18 cellular contexts compared by ENCODE assay signal in the genomic region with DNA sequence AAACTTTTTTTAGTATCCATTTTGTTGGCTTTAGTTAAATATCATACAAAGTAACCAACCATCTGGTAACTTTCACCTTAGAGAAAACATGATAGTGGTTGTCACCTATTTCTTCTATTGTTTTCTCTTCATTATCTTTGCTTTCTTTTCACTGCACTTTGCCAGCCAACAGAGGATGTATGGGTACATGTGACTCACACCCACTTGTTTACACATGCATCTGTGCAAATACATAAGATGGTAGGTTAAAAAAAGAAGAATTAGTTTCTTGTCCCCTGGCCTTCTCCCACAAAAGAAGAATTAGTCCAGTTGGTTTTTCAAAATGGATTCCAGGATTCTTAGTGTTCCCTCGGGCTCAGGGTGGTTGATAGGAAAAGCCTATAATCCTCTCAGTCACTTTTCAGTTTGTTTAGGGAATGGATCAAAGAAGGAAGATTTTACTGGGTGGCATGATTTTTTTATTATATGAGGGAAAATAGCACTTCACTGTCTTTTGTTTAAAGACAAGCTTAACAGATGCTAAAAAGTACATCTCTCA. TPM values are rescaled to one million over a fixed set of nuclear protein-coding genes. Genes with fewer than 3 reads are reported as not detected.
A peak's percentile ranks its signal among the peaks of the same experiment; 100 is the strongest.
DNase-seq lines count a peak whose midpoint lies in the region; ATAC-seq and TF ChIP-seq lines count a peak whose summit lies in the region.
"Had no signal": no experiment of that assay in that cellular context is flagged by ENCODE, and none has a peak within 500 bp of the region (broad histone marks: within the 10 kb centered on the region; RNA-seq: fewer than 3 reads in every experiment).

No MANE protein-coding gene starts in this region.

- no peak; the same call in 2 of the 3 replicates for ATAC-seq in RWPE2 (ENCODE audit: low read depth)
- ATAC-seq: lower lobe of right lung had no signal

- H3K9me3 Mint-ChIP-seq in glutamatergic neuron (ENCODE audit: unreplicated experiment): no peaks in the 10 kb centered on the region
- H3K9me3 Mint-ChIP-seq: activated naive CD8-positive, alpha-beta T cell treated with anti-CD3 and anti-CD28 coated beads for 36 hours had no signal

- H3K27me3 ChIP-seq in AG04450 (ENCODE audit: control insufficient read depth, insufficient read depth, low read length): no peaks in the 10 kb centered on the region
- H3K27me3 ChIP-seq in HAP-1 (ENCODE audit: low read depth): peaks cover 5% of the 10 kb centered on the region; the same call in 1 of the 2 replicates
- H3K27me3 ChIP-seq in RWPE2 (ENCODE audit: insufficient read depth, poor library complexity, severe bottlenecking): no peaks in the 10 kb centered on the region
- H3K27me3 ChIP-seq: SJCRH30 had no signal

- no peaks in the 10 kb centered on the region for H3K36me3 ChIP-seq in HAP-1 (replicated peaks)
- H3K36me3 ChIP-seq in RWPE2 (ENCODE audit: low read depth): no peaks in the 10 kb centered on the region
- H3K36me3 ChIP-seq: lower lobe of right lung, SJCRH30 had no signal

- DNase-seq in AG04450 (ENCODE audit: low read depth, low spot score) (no peak), HAP-1 (ENCODE audit: low spot score in 2 of 2) (peak; percentile 11 to 26), RWPE2 (ENCODE audit: low spot score) (no peak), fibroblast of mammary gland (ENCODE audit: low read depth) (peak; percentile 51), SIG-M5 treated with dmso at 0.1 percent for 504 hours (lab: John Stamatoyannopoulos, UW; ENCODE audit: unreplicated experiment) (no peak), NOMO-1 treated with DMSO at 0.1 percent for 48 hours (lab: John Stamatoyannopoulos, UW; ENCODE audit: unreplicated experiment) (no peak), glutamatergic neuron (no peak)
- DNase-seq in effector CD8-positive, alpha-beta T cell (lab: John Stamatoyannopoulos, UW): no peak
- DNase-seq: activated CD4-positive, alpha-beta T cell treated with anti-CD3 and anti-CD28 coated beads, Interleukin-2, amount 50 U/mL, for 4 hours; activated naive CD8-positive, alpha-beta T cell treated with anti-CD3 and anti-CD28 coated beads for 36 hours; activated T-cell treated with anti-CD3 and anti-CD28 coated beads, Interleukin-2, amount 50 U/mL, for 48 hours; Calu3; caudate nucleus; effector CD4-positive, alpha-beta T cell; lower lobe of right lung; NCI-H2029; SJCRH30; stimulated activated CD4-positive, alpha-beta T cell treated with anti-CD3 and anti-CD28 coated beads, Interleukin-1b, Interleukin-23, amount 100 ng/mL, for 48 hours had no signal

- no peaks in the 10 kb centered on the region for H3K9me3 ChIP-seq in AG04450 (ENCODE audit: control insufficient read depth, insufficient read depth, low read length)
- H3K9me3 ChIP-seq in HAP-1: no peaks in the 10 kb centered on the region
- H3K9me3 ChIP-seq in RWPE2 (ENCODE audit: severe bottlenecking): no peaks in the 10 kb centered on the region
- H3K9me3 ChIP-seq: lower lobe of right lung, SJCRH30 had no signal

- TF ChIP-seq CTCF in AG04450 (IDR thresholded peaks at IDR 0.05; ENCODE audit: low read depth, low read length) (no peak), RWPE2 (IDR thresholded peaks at IDR 0.05; ENCODE audit: poor library complexity, severe bottlenecking) (no peak), fibroblast of mammary gland (conservative IDR thresholded peaks at IDR 0.05; ENCODE audit: control insufficient read depth, insufficient read depth, low read depth, low read length) (no peak), glutamatergic neuron (IDR thresholded peaks at IDR 0.05; ENCODE audit: partially characterized antibody, unreplicated experiment) (no peak)

- H3K27ac ChIP-seq in AG04450 (ENCODE audit: low read depth, low read length): peak overlapping the region; percentile 49
- peak overlapping the region; percentile 71 for H3K27ac ChIP-seq in RWPE2 (ENCODE audit: poor library complexity, severe bottlenecking)
- H3K27ac ChIP-seq: lower lobe of right lung had no signal

- H3K36me3 Mint-ChIP-seq in glutamatergic neuron (ENCODE audit: unreplicated experiment): no peaks in the 10 kb centered on the region
- H3K36me3 Mint-ChIP-seq: activated naive CD8-positive, alpha-beta T cell treated with anti-CD3 and anti-CD28 coated beads for 36 hours had no signal

- no peak overlapping the region for H3K27ac Mint-ChIP-seq in glutamatergic neuron (ENCODE audit: unreplicated experiment)
- H3K27ac Mint-ChIP-seq: activated naive CD8-positive, alpha-beta T cell treated with anti-CD3 and anti-CD28 coated beads for 36 hours had no signal

- peaks cover 2% of the 10 kb centered on the region for H3K27me3 Mint-ChIP-seq in glutamatergic neuron (ENCODE audit: unreplicated experiment)

- CTCF ChIA-PET in AG04450 (lab: Charles Lee): interaction anchor here (0.7 to 2.5 kb wide), 2 partner anchors 8 to 51 kb away, joined by 3 to 8 read pairs; no protein-coding TSS in a partner anchor

- H3K4me3 ChIP-seq in AG04450 (ENCODE audit: low read depth, low read length): no peak overlapping the region
- H3K4me3 ChIP-seq in HAP-1: no peak overlapping the region
- H3K4me3 ChIP-seq in RWPE2 (ENCODE audit: severe bottlenecking): no peak overlapping the region
- H3K4me3 ChIP-seq in fibroblast of mammary gland (ENCODE audit: control insufficient read depth, low read depth, low read length): no peak overlapping the region
- H3K4me3 ChIP-seq: lower lobe of right lung had no signal

- peaks cover 4% of the 10 kb centered on the region for H3K4me1 Mint-ChIP-seq in glutamatergic neuron (ENCODE audit: low read depth, unreplicated experiment)
- H3K4me1 Mint-ChIP-seq: activated naive CD8-positive, alpha-beta T cell treated with anti-CD3 and anti-CD28 coated beads for 36 hours had no signal

- H3K4me1 ChIP-seq in HAP-1 (peaks cover 3% of the 10 kb centered on the region), RWPE2 (ENCODE audit: insufficient read depth, poor library complexity, severe bottlenecking) (peaks cover 25% of the 10 kb centered on the region)
- H3K4me1 ChIP-seq: lower lobe of right lung had no signal

- in situ Hi-C loops in HAP-1 (cut with MboI; ENCODE audit: low sequenced_read_pairs): no loop called here

- no peak overlapping the region for H3K4me3 Mint-ChIP-seq in glutamatergic neuron (ENCODE audit: unreplicated experiment)
- H3K4me3 Mint-ChIP-seq: activated naive CD8-positive, alpha-beta T cell treated with anti-CD3 and anti-CD28 coated beads for 36 hours had no signal

- POLR2A ChIA-PET in AG04450 (lab: Yijun Ruan, JAX): no interaction called here

RNA-seq across cellular contexts. Expression of a gene that starts 46.6 kb away (rescaled TPM):
- 16.0 and 18.6 TPM in 2 replicates for polyA plus RNA-seq in AG04450 (2011; rRNA removed)
- polyA minus RNA-seq in AG04450 (2011; rRNA and poly(A)+ RNA removed): 18.5 and 19.0 TPM in 2 replicates
- total RNA-seq in glutamatergic neuron (ENCODE audit: unreplicated experiment): 0.61 TPM
- total RNA-seq: activated naive CD8-positive, alpha-beta T cell treated with anti-CD3 and anti-CD28 coated beads for 36 hours; Calu3 had no signal

Comparison
In these comparisons a context has a peak if more than half of its experiments do, and no peak if none do; other contexts are left out.
1. DNase-seq: peak in HAP-1 (2 of 2) and fibroblast of mammary gland (single experiment); none in AG04450 (single experiment), RWPE2 (single experiment), SIG-M5 treated with dmso at 0.1 percent for 504 hours (single experiment), effector CD8-positive, alpha-beta T cell (single experiment), NOMO-1 treated with DMSO at 0.1 percent for 48 hours (single experiment) and glutamatergic neuron (single experiment).